Comparison of ENCODE assay signal across 19 cellular contexts in the genomic region with DNA sequence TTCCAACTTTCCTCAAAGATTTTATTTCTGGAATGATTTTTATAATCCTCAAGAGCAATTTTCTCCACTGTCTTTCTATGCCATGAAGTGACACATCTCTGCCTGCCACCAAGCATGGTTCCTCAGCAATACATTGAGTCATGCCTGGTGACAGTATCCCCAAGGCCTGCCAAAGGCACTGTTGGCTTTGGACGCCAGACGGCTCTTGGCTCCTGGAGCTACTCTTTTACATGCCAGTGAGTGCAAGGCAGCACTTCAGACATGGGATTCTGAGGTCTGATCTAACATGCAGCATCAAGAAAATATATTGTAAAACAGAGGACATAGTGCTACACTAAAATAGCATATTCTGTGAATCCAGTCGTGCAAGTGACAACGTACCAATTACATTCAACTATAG. TPM values are rescaled to one million over a fixed set of nuclear protein-coding genes. Genes with fewer than 3 reads are reported as not detected.
DNase-seq lines count a peak whose midpoint lies in the region; ATAC-seq and TF ChIP-seq lines count a peak whose summit lies in the region.
"Had no signal": no experiment of that assay in that cellular context is flagged by ENCODE, and none has a peak within 500 bp of the region (broad histone marks: within the 10 kb centered on the region; RNA-seq: fewer than 3 reads in every experiment).

No MANE protein-coding gene starts in this region.

- H3K27me3 Mint-ChIP-seq in natural killer cell (ENCODE audit: low read depth in 2 of 2) = peaks cover 7 to 12% of the 10 kb centered on the region in 2 donors
- peaks cover 8% of the 10 kb centered on the region for H3K27me3 Mint-ChIP-seq in type B pancreatic cell

- no peaks in the 10 kb centered on the region for H3K4me1 ChIP-seq in prostate gland (replicated peaks)
- H3K4me1 ChIP-seq: A549 had no signal

- intact Hi-C loops in left ventricle myocardium superior (cut with micrococcal nuclease) = no loop called here
- intact Hi-C loops in prostate gland (cut with DNase I) = no loop called here
- intact Hi-C loops in natural killer cell (cut with micrococcal nuclease) = no loop called here

- H3K4me3 Mint-ChIP-seq in natural killer cell (no peak overlapping the region), type B pancreatic cell (no peak overlapping the region)

- DNase-seq in Ammon's horn (ENCODE audit: low spot score) (peak; percentile 56), astrocyte of the hippocampus (ENCODE audit: low read depth, low spot score) (peak; percentile 60), left ventricle myocardium superior (peak; percentile 65), prostate gland (ENCODE audit: low spot score) (peak; percentile 13), natural killer cell (no peak), type B pancreatic cell (ENCODE audit: extremely low spot score, unreplicated experiment) (no peak)
- DNase-seq: DND-41, GF-D8, KG1, NCI-H1092, NCI-H1694, NCI-H345, NCI-H526 treated with DMSO at 0.1 percent for 48 hours, RPMI8226 had no signal

- no peak overlapping the region for H3K27ac ChIP-seq in prostate gland
- H3K27ac ChIP-seq: A549, HL-60 had no signal

- no peak for TF ChIP-seq POLR2A in prostate gland (IDR thresholded peaks at IDR 0.05)

- WGBS in prostate gland = 49% methylated on average over 4 of the region's 4 CpGs

- no peak overlapping the region for H3K4me3 ChIP-seq in prostate gland
- H3K4me3 ChIP-seq: A549 had no signal

- H3K9me3 ChIP-seq in prostate gland = no peaks in the 10 kb centered on the region
- H3K9me3 ChIP-seq: A549 had no signal

- peak; percentile 93 for ATAC-seq in left ventricle myocardium superior
- no peak for ATAC-seq in natural killer cell
- no peak for ATAC-seq in GM21367 (IDR thresholded peaks at IDR 0.05; ENCODE audit: unreplicated experiment)
- no peak for ATAC-seq in activated CD4-positive, CD25-positive, alpha-beta regulatory T cell treated with anti-CD3 and anti-CD28 coated beads, Interleukin-2, amount 50 U/mL, for 24 hours
- ATAC-seq: A549 had no signal

- TF ChIP-seq CTCF in prostate gland (IDR thresholded peaks at IDR 0.05) = no peak
- TF ChIP-seq CTCF in natural killer cell (IDR thresholded peaks at IDR 0.05) = no peak
- no peak for TF ChIP-seq CTCF in type B pancreatic cell (conservative IDR thresholded peaks at IDR 0.05)

- no peaks in the 10 kb centered on the region for H3K4me1 Mint-ChIP-seq in natural killer cell
- H3K4me1 Mint-ChIP-seq in type B pancreatic cell (ENCODE audit: unreplicated experiment) = peaks cover 26% of the 10 kb centered on the region

- H3K27ac Mint-ChIP-seq in natural killer cell (no peak overlapping the region), type B pancreatic cell (no peak overlapping the region)

- no peaks in the 10 kb centered on the region for H3K9me3 Mint-ChIP-seq in natural killer cell
- H3K9me3 Mint-ChIP-seq in type B pancreatic cell = peaks cover 4% of the 10 kb centered on the region

- no peaks in the 10 kb centered on the region for H3K36me3 ChIP-seq in prostate gland

- no peaks in the 10 kb centered on the region for H3K27me3 ChIP-seq in prostate gland (replicated peaks; ENCODE audit: insufficient read depth)

- H3K36me3 Mint-ChIP-seq in natural killer cell = no peaks in the 10 kb centered on the region
- no peaks in the 10 kb centered on the region for H3K36me3 Mint-ChIP-seq in type B pancreatic cell

RNA-seq across cellular contexts. Expression of a gene that starts 20.1 kb away (rescaled TPM):
- total RNA-seq in left ventricle myocardium superior (7.6 TPM), prostate gland (10 to 100 TPM in 1 of 2 donors, 1 to 10 TPM in 1; 4.9 to 65.4 TPM), natural killer cell (1 to 10 TPM in 1 of 3 donors, under 1 TPM in 2; 0.29 to 1.4 (median 0.54) TPM), type B pancreatic cell (ENCODE audit: low replicate concordance) (48.7 and 58.2 TPM in 2 replicates)
- total RNA-seq: M059J had no signal

Comparison
In these comparisons a context has a peak if more than half of its experiments do, and no peak if none do; other contexts are left out.
1. DNase-seq: peak in Ammon's horn (single experiment), astrocyte of the hippocampus (single experiment), left ventricle myocardium superior (single experiment) and prostate gland (single experiment); none in natural killer cell (single experiment) and type B pancreatic cell (single experiment).